1 cellular context compared by ENCODE assay signal in the genomic region with DNA sequence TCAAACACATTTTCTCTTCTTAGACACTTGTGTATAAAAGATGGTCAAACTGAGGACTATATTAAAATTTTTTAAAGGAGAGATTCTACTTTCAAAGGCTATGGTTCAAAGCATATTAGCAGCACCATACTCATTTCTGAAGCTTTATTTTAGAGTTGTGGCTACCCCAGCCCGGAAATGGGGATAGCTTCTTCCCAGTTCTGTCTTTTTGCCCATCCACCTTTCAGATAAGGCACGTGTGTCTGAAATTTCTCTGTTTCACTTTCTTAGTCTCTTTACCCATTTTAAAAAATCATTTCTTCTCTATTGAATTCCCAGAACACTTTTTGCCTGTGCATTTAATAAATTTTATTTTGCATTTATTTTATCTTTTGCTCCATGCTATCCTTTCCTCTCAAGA.
TF ChIP-seq lines count a peak whose summit lies in the region.

No MANE protein-coding gene starts in this region.

TF ChIP-seq in GM12878, 131 proteins besides CTCF, POLR2A, EP300 and RAD21 (continued from another document):
- TF ChIP-seq, protein P1, sequence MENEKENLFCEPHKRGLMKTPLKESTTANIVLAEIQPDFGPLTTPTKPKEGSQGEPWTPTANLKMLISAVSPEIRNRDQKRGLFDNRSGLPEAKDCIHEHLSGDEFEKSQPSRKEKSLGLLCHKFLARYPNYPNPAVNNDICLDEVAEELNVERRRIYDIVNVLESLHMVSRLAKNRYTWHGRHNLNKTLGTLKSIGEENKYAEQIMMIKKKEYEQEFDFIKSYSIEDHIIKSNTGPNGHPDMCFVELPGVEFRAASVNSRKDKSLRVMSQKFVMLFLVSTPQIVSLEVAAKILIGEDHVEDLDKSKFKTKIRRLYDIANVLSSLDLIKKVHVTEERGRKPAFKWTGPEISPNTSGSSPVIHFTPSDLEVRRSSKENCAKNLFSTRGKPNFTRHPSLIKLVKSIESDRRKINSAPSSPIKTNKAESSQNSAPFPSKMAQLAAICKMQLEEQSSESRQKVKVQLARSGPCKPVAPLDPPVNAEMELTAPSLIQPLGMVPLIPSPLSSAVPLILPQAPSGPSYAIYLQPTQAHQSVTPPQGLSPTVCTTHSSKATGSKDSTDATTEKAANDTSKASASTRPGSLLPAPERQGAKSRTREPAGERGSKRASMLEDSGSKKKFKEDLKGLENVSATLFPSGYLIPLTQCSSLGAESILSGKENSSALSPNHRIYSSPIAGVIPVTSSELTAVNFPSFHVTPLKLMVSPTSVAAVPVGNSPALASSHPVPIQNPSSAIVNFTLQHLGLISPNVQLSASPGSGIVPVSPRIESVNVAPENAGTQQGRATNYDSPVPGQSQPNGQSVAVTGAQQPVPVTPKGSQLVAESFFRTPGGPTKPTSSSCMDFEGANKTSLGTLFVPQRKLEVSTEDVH (IDR thresholded peaks at IDR 0.05; ENCODE audit: low read depth, partially characterized antibody) = no peak
- TF ChIP-seq, protein P2, sequence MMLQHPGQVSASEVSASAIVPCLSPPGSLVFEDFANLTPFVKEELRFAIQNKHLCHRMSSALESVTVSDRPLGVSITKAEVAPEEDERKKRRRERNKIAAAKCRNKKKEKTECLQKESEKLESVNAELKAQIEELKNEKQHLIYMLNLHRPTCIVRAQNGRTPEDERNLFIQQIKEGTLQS (IDR thresholded peaks at IDR 0.05; ENCODE audit: borderline replicate concordance, extremely low read depth, low read depth, low read length) = no peak
- TF ChIP-seq RUNX3 (IDR thresholded peaks at IDR 0.05; ENCODE audit: low read length) = peak; percentile 60; the same call in 1 of the 2 replicates
- TF ChIP-seq, protein P3, sequence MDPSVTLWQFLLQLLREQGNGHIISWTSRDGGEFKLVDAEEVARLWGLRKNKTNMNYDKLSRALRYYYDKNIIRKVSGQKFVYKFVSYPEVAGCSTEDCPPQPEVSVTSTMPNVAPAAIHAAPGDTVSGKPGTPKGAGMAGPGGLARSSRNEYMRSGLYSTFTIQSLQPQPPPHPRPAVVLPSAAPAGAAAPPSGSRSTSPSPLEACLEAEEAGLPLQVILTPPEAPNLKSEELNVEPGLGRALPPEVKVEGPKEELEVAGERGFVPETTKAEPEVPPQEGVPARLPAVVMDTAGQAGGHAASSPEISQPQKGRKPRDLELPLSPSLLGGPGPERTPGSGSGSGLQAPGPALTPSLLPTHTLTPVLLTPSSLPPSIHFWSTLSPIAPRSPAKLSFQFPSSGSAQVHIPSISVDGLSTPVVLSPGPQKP (IDR thresholded peaks at IDR 0.05; ENCODE audit: low read depth, low read length) = no peak
- TF ChIP-seq SPI1 (IDR thresholded peaks at IDR 0.05; ENCODE audit: borderline replicate concordance, insufficient read depth, low read depth, low read length) = peak; percentile 59; the same call in 1 of the 2 replicates
- no peak for TF ChIP-seq PML (IDR thresholded peaks at IDR 0.05; ENCODE audit: low read length)
- TF ChIP-seq JUND (IDR thresholded peaks at IDR 0.05; ENCODE audit: low read depth, low read length) = no peak
- no peak for TF ChIP-seq EZH2 (IDR thresholded peaks at IDR 0.05; ENCODE audit: borderline replicate concordance, control insufficient read depth, low read depth, low read length)
- peak; percentile 74 for TF ChIP-seq ZNF24 (IDR thresholded peaks at IDR 0.05)
- TF ChIP-seq MEF2A (IDR thresholded peaks at IDR 0.05; ENCODE audit: insufficient read depth, low read depth, low read length) = no peak
- TF ChIP-seq, protein P4, sequence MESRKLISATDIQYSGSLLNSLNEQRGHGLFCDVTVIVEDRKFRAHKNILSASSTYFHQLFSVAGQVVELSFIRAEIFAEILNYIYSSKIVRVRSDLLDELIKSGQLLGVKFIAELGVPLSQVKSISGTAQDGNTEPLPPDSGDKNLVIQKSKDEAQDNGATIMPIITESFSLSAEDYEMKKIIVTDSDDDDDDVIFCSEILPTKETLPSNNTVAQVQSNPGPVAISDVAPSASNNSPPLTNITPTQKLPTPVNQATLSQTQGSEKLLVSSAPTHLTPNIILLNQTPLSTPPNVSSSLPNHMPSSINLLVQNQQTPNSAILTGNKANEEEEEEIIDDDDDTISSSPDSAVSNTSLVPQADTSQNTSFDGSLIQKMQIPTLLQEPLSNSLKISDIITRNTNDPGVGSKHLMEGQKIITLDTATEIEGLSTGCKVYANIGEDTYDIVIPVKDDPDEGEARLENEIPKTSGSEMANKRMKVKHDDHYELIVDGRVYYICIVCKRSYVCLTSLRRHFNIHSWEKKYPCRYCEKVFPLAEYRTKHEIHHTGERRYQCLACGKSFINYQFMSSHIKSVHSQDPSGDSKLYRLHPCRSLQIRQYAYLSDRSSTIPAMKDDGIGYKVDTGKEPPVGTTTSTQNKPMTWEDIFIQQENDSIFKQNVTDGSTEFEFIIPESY (IDR thresholded peaks at IDR 0.05) = no peak
- peak in 1 of 2 experiments; percentile 50; a peak in 1 of 4 replicates for TF ChIP-seq ETV6 (conservative IDR thresholded peaks at IDR 0.05 in 1 of 2, IDR thresholded peaks at IDR 0.05 in 1 of 2; ENCODE audit: borderline replicate concordance in 1 of 2, low read depth in 1 of 2)
